ENCODE assay signal across 14 cellular contexts in the genomic region with DNA sequence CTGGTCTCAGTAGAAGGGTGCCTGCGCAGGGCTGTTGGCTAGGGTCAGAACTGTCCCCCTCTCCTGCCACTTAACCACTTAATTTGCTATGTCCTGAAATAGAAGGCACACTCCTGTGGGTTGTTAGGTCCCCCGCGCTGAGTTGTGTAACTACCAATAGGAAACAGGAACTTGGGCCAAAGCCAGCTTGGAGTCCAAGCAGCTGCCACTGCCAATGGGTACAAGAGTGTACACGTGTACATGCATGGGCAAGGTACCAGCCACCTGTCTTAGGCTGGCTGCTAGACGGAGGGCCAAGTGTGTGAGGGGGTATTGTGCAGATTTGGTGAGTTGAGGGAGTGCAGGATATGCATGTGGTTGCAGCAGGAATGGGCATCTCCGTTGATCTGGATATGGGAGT. TPM values are rescaled to one million over a fixed set of nuclear protein-coding genes. Genes with fewer than 3 reads are reported as not detected.
DNase-seq lines count a peak whose midpoint lies in the region; ATAC-seq and TF ChIP-seq lines count a peak whose summit lies in the region.
"Had no signal": no experiment of that assay in that cellular context is flagged by ENCODE, and none has a peak within 500 bp of the region (broad histone marks: within the 10 kb centered on the region; RNA-seq: fewer than 3 reads in every experiment).

No MANE protein-coding gene starts in this region.

- TF ChIP-seq CTCF in NB4 (IDR thresholded peaks at IDR 0.05; ENCODE audit: low read depth, low read length), result no peak
- TF ChIP-seq CTCF in endothelial cell (IDR thresholded peaks at IDR 0.05; ENCODE audit: unreplicated experiment), result no peak

- DNase-seq in DMS79 (lab: John Stamatoyannopoulos, UW) (peak; percentile 18), NB4 (ENCODE audit: low read depth) (peak; percentile 95), RPMI8226 (peak; percentile 87), islet precursor cell (no peak), endothelial cell (ENCODE audit: low spot score) (no peak)
- DNase-seq in activated naive CD4-positive, alpha-beta T cell treated with anti-CD3 and anti-CD28 coated beads for 36 hours, result no peak
- DNase-seq: CD4-positive, alpha-beta T cell; NK-92 treated with Interleukin-12 subunit alpha and Interleukin-12 subunit beta, amount 100 ng/mL, for 24 hours; right cardiac atrium had no signal

- H3K4me3 ChIP-seq in NB4 (ENCODE audit: low read depth, low read length) (no peak overlapping the region), iPS-15b (ENCODE audit: low read depth, low read length) (peak overlapping the region; percentile 22)

- intact Hi-C loops in activated naive CD4-positive, alpha-beta T cell treated with anti-CD3 and anti-CD28 coated beads for 36 hours (cut with micrococcal nuclease), result no loop called here

- H3K4me3 Mint-ChIP-seq in activated naive CD4-positive, alpha-beta T cell treated with anti-CD3 and anti-CD28 coated beads for 36 hours, result no peak overlapping the region
- no peak overlapping the region for H3K4me3 Mint-ChIP-seq in endothelial cell (ENCODE audit: unreplicated experiment)
- H3K4me3 Mint-ChIP-seq: activated naive CD8-positive, alpha-beta T cell; CD4-positive, alpha-beta T cell; dendritic cell treated with granulocyte-macrophage colony-stimulating factor and Interleukin-4, amounts not matched to agents 40 ng/mL and 50 ng/mL, for 4 days had no signal

- H3K27ac Mint-ChIP-seq in activated naive CD4-positive, alpha-beta T cell treated with anti-CD3 and anti-CD28 coated beads for 36 hours, result no peak overlapping the region
- no peak overlapping the region for H3K27ac Mint-ChIP-seq in endothelial cell (ENCODE audit: unreplicated experiment)
- H3K27ac Mint-ChIP-seq: activated naive CD8-positive, alpha-beta T cell; CD4-positive, alpha-beta T cell; dendritic cell treated with granulocyte-macrophage colony-stimulating factor and Interleukin-4, amounts not matched to agents 40 ng/mL and 50 ng/mL, for 4 days had no signal

- H3K4me1 ChIP-seq in iPS-15b (ENCODE audit: control insufficient read depth, insufficient read depth, low read length), result peaks cover 9% of the 10 kb centered on the region

- H3K36me3 Mint-ChIP-seq in activated naive CD4-positive, alpha-beta T cell treated with anti-CD3 and anti-CD28 coated beads for 36 hours (ENCODE audit: low read depth), result no peaks in the 10 kb centered on the region
- H3K36me3 Mint-ChIP-seq in endothelial cell (ENCODE audit: low read depth, unreplicated experiment), result peaks cover under 1% of the 10 kb centered on the region
- H3K36me3 Mint-ChIP-seq: activated naive CD8-positive, alpha-beta T cell; IgD-negative memory B cell had no signal

- no peak for ATAC-seq in GM21723 (IDR thresholded peaks at IDR 0.05; ENCODE audit: unreplicated experiment)
- ATAC-seq: right cardiac atrium had no signal

- H3K36me3 ChIP-seq in iPS-15b (ENCODE audit: control insufficient read depth, insufficient read depth, low read length), result no peaks in the 10 kb centered on the region

- H3K27me3 Mint-ChIP-seq in activated naive CD4-positive, alpha-beta T cell treated with anti-CD3 and anti-CD28 coated beads for 36 hours (ENCODE audit: low read depth), result peaks cover 86% of the 10 kb centered on the region
- peaks cover 46% of the 10 kb centered on the region for H3K27me3 Mint-ChIP-seq in endothelial cell (ENCODE audit: unreplicated experiment)

- TF ChIP-seq POLR2A in NB4 (IDR thresholded peaks at IDR 0.05; ENCODE audit: extremely low read depth, insufficient read length), result no peak

- no peaks in the 10 kb centered on the region for H3K9me3 Mint-ChIP-seq in activated naive CD4-positive, alpha-beta T cell treated with anti-CD3 and anti-CD28 coated beads for 36 hours
- H3K9me3 Mint-ChIP-seq in endothelial cell (ENCODE audit: unreplicated experiment), result no peaks in the 10 kb centered on the region
- H3K9me3 Mint-ChIP-seq: CD4-positive, alpha-beta T cell; dendritic cell treated with granulocyte-macrophage colony-stimulating factor and Interleukin-4, amounts not matched to agents 40 ng/mL and 50 ng/mL, for 4 days had no signal

- H3K9me3 ChIP-seq in iPS-15b (ENCODE audit: control insufficient read depth, insufficient read depth, low read length), result peaks cover 3% of the 10 kb centered on the region

- peaks cover 100% of the 10 kb centered on the region for H3K27me3 ChIP-seq in iPS-15b (ENCODE audit: control insufficient read depth, insufficient read depth, low read length)

- peaks cover 24% of the 10 kb centered on the region for H3K4me1 Mint-ChIP-seq in activated naive CD4-positive, alpha-beta T cell treated with anti-CD3 and anti-CD28 coated beads for 36 hours (ENCODE audit: low read depth)
- peaks cover 4% of the 10 kb centered on the region for H3K4me1 Mint-ChIP-seq in endothelial cell (ENCODE audit: unreplicated experiment)

- CTCF ChIA-PET in activated naive CD4-positive, alpha-beta T cell treated with anti-CD3 and anti-CD28 coated beads for 36 hours (lab: Charles Lee), result interaction anchor here (0.8 to 1.6 kb wide), 2 partner anchors 42 to 54 kb away, joined by 4 read pairs; no protein-coding TSS in a partner anchor

- H3K9ac ChIP-seq in iPS-15b (ENCODE audit: low read depth, low read length), result no peak overlapping the region

RNA-seq across cellular contexts. Expression of a gene that starts 29.7 kb away (rescaled TPM):
- total RNA-seq in activated naive CD4-positive, alpha-beta T cell treated with anti-CD3 and anti-CD28 coated beads for 36 hours, result 10 to 100 TPM; 93.0 to 96.5 TPM
- total RNA-seq in endothelial cell (ENCODE audit: unreplicated experiment), result 64.5 TPM

Comparison
In these comparisons a context has a peak if more than half of its experiments do, and no peak if none do; other contexts are left out.
1. DNase-seq: peak in DMS79 (single experiment), NB4 (single experiment) and RPMI8226 (single experiment); none in activated naive CD4-positive, alpha-beta T cell treated with anti-CD3 and anti-CD28 coated beads for 36 hours (single experiment), islet precursor cell (single experiment) and endothelial cell (single experiment).